In the genomic region with DNA sequence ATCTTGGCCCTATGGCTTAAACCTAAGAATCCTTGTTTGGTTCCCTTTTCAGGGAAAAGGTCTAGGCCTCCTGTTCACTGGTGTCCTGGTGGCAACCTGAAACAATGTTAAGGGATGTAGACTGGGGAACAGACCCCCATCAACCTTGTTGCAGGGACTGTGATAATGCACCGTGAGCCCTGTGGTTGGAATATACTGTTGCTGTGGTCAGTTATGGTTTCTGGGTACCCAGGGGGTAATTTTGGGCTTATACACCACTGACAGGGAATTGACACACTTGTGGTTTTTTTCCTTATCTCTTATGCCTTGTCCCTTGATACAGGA, we compare ENCODE assay signal across 1 cellular context.
TF ChIP-seq lines count a peak whose summit lies in the region.

No MANE protein-coding gene starts in this region.

TF ChIP-seq in K562, 482 proteins besides CTCF, POLR2A, EP300 and RAD21 (continued from another document and continues in another):
- TF ChIP-seq, protein P1, sequence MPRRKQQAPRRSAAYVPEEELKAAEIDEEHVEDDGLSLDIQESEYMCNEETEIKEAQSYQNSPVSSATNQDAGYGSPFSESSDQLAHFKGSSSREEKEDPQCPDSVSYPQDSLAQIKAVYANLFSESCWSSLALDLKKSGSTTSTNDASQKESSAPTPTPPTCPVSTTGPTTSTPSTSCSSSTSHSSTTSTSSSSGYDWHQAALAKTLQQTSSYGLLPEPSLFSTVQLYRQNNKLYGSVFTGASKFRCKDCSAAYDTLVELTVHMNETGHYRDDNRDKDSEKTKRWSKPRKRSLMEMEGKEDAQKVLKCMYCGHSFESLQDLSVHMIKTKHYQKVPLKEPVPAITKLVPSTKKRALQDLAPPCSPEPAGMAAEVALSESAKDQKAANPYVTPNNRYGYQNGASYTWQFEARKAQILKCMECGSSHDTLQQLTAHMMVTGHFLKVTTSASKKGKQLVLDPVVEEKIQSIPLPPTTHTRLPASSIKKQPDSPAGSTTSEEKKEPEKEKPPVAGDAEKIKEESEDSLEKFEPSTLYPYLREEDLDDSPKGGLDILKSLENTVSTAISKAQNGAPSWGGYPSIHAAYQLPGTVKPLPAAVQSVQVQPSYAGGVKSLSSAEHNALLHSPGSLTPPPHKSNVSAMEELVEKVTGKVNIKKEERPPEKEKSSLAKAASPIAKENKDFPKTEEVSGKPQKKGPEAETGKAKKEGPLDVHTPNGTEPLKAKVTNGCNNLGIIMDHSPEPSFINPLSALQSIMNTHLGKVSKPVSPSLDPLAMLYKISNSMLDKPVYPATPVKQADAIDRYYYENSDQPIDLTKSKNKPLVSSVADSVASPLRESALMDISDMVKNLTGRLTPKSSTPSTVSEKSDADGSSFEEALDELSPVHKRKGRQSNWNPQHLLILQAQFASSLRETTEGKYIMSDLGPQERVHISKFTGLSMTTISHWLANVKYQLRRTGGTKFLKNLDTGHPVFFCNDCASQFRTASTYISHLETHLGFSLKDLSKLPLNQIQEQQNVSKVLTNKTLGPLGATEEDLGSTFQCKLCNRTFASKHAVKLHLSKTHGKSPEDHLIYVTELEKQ (CRISPR knock-in tag; IDR thresholded peaks at IDR 0.05) = no peak
- TF ChIP-seq BRD4 (IDR thresholded peaks at IDR 0.05) (peak; percentile 96), SPI1 (IDR thresholded peaks at IDR 0.05; ENCODE audit: borderline replicate concordance, low read depth, low read length) (0 out of 2 replicates have a peak, but pooled peaks have one; percentile 8), NFXL1 (CRISPR knock-in tag; IDR thresholded peaks at IDR 0.05) (0 out of 2 replicates have a peak, but pooled peaks have one; percentile 27), DIDO1 (tag; IDR thresholded peaks at IDR 0.05; ENCODE audit: low read depth) (peak; percentile 50; the same call in 1 of the 2 replicates), XRCC5 (IDR thresholded peaks at IDR 0.05; ENCODE audit: low read depth, low read length) (no peak), POLR2AphosphoS2 (IDR thresholded peaks at IDR 0.05; ENCODE audit: low read length) (0 out of 2 replicates have a peak, but pooled peaks have one; percentile 28), TEAD1 (CRISPR knock-in tag; IDR thresholded peaks at IDR 0.05) (no peak), MYC (IDR thresholded peaks at IDR 0.05; ENCODE audit: low read depth, low read length) (no peak), MYC (CRISPR knock-in tag; IDR thresholded peaks at IDR 0.05; ENCODE audit: borderline replicate concordance, low read depth) (0 out of 2 replicates have a peak, but pooled peaks have one; percentile 49), ZNF23 (CRISPR knock-in tag; IDR thresholded peaks at IDR 0.05) (no peak), SRF (CRISPR knock-in tag; IDR thresholded peaks at IDR 0.05) (0 out of 4 replicates have a peak, but pooled peaks of 1 of the 2 experiments have one; percentile 8), HDAC8 (tag; IDR thresholded peaks at IDR 0.05) (peak; percentile 86), NCOR1 (IDR thresholded peaks at IDR 0.05) (no peak), GTF2A2 (tag; IDR thresholded peaks at IDR 0.05) (peak; percentile 65; the same call in 1 of the 2 replicates), SETDB1 (IDR thresholded peaks at IDR 0.05; ENCODE audit: low read length) (no peak), ZNF507 (tag; conservative IDR thresholded peaks at IDR 0.05) (no peak), ZNF696 (CRISPR knock-in tag; conservative IDR thresholded peaks at IDR 0.05) (no peak), KDM2B (CRISPR knock-in tag; IDR thresholded peaks at IDR 0.05) (no peak), SNRNP70 (optimal IDR thresholded peaks at IDR 0.05; ENCODE audit: low read depth, low read length) (no peak), FOXJ2 (tag; IDR thresholded peaks at IDR 0.05) (no peak), OTX1 (CRISPR knock-in tag; IDR thresholded peaks at IDR 0.05) (no peak), RUNX1 (IDR thresholded peaks at IDR 0.05; ENCODE audit: low read depth) (peak; percentile 43), KLF13 (tag; IDR thresholded peaks at IDR 0.05; ENCODE audit: borderline replicate concordance, low read depth) (peak; percentile 77; the same call in 1 of the 2 replicates), ERF (CRISPR knock-in tag; IDR thresholded peaks at IDR 0.05) (no peak), CBX8 (IDR thresholded peaks at IDR 0.05; ENCODE audit: borderline replicate concordance, extremely low read depth, low read depth, low read length, poor library complexity, severe bottlenecking) (no peak)
- TF ChIP-seq, protein P2, sequence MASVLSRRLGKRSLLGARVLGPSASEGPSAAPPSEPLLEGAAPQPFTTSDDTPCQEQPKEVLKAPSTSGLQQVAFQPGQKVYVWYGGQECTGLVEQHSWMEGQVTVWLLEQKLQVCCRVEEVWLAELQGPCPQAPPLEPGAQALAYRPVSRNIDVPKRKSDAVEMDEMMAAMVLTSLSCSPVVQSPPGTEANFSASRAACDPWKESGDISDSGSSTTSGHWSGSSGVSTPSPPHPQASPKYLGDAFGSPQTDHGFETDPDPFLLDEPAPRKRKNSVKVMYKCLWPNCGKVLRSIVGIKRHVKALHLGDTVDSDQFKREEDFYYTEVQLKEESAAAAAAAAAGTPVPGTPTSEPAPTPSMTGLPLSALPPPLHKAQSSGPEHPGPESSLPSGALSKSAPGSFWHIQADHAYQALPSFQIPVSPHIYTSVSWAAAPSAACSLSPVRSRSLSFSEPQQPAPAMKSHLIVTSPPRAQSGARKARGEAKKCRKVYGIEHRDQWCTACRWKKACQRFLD (CRISPR knock-in tag; IDR thresholded peaks at IDR 0.05) = peak; percentile 66; the same call in 1 of the 2 replicates
- TF ChIP-seq, protein P3, sequence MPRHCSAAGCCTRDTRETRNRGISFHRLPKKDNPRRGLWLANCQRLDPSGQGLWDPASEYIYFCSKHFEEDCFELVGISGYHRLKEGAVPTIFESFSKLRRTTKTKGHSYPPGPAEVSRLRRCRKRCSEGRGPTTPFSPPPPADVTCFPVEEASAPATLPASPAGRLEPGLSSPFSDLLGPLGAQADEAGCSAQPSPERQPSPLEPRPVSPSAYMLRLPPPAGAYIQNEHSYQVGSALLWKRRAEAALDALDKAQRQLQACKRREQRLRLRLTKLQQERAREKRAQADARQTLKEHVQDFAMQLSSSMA (CRISPR knock-in tag; IDR thresholded peaks at IDR 0.05) = no peak
- TF ChIP-seq, protein P4, sequence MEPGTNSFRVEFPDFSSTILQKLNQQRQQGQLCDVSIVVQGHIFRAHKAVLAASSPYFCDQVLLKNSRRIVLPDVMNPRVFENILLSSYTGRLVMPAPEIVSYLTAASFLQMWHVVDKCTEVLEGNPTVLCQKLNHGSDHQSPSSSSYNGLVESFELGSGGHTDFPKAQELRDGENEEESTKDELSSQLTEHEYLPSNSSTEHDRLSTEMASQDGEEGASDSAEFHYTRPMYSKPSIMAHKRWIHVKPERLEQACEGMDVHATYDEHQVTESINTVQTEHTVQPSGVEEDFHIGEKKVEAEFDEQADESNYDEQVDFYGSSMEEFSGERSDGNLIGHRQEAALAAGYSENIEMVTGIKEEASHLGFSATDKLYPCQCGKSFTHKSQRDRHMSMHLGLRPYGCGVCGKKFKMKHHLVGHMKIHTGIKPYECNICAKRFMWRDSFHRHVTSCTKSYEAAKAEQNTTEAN (CRISPR knock-in tag; IDR thresholded peaks at IDR 0.05) = no peak
- TF ChIP-seq, protein P5, sequence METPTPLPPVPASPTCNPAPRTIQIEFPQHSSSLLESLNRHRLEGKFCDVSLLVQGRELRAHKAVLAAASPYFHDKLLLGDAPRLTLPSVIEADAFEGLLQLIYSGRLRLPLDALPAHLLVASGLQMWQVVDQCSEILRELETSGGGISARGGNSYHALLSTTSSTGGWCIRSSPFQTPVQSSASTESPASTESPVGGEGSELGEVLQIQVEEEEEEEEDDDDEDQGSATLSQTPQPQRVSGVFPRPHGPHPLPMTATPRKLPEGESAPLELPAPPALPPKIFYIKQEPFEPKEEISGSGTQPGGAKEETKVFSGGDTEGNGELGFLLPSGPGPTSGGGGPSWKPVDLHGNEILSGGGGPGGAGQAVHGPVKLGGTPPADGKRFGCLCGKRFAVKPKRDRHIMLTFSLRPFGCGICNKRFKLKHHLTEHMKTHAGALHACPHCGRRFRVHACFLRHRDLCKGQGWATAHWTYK (CRISPR knock-in tag; IDR thresholded peaks at IDR 0.05) = no peak
- TF ChIP-seq, protein P6, sequence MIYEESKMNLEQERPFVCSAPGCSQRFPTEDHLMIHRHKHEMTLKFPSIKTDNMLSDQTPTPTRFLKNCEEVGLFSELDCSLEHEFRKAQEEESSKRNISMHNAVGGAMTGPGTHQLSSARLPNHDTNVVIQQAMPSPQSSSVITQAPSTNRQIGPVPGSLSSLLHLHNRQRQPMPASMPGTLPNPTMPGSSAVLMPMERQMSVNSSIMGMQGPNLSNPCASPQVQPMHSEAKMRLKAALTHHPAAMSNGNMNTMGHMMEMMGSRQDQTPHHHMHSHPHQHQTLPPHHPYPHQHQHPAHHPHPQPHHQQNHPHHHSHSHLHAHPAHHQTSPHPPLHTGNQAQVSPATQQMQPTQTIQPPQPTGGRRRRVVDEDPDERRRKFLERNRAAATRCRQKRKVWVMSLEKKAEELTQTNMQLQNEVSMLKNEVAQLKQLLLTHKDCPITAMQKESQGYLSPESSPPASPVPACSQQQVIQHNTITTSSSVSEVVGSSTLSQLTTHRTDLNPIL (CRISPR knock-in tag; IDR thresholded peaks at IDR 0.05) = no peak; the same call in 1 of the 2 replicates
- TF ChIP-seq, protein P7, sequence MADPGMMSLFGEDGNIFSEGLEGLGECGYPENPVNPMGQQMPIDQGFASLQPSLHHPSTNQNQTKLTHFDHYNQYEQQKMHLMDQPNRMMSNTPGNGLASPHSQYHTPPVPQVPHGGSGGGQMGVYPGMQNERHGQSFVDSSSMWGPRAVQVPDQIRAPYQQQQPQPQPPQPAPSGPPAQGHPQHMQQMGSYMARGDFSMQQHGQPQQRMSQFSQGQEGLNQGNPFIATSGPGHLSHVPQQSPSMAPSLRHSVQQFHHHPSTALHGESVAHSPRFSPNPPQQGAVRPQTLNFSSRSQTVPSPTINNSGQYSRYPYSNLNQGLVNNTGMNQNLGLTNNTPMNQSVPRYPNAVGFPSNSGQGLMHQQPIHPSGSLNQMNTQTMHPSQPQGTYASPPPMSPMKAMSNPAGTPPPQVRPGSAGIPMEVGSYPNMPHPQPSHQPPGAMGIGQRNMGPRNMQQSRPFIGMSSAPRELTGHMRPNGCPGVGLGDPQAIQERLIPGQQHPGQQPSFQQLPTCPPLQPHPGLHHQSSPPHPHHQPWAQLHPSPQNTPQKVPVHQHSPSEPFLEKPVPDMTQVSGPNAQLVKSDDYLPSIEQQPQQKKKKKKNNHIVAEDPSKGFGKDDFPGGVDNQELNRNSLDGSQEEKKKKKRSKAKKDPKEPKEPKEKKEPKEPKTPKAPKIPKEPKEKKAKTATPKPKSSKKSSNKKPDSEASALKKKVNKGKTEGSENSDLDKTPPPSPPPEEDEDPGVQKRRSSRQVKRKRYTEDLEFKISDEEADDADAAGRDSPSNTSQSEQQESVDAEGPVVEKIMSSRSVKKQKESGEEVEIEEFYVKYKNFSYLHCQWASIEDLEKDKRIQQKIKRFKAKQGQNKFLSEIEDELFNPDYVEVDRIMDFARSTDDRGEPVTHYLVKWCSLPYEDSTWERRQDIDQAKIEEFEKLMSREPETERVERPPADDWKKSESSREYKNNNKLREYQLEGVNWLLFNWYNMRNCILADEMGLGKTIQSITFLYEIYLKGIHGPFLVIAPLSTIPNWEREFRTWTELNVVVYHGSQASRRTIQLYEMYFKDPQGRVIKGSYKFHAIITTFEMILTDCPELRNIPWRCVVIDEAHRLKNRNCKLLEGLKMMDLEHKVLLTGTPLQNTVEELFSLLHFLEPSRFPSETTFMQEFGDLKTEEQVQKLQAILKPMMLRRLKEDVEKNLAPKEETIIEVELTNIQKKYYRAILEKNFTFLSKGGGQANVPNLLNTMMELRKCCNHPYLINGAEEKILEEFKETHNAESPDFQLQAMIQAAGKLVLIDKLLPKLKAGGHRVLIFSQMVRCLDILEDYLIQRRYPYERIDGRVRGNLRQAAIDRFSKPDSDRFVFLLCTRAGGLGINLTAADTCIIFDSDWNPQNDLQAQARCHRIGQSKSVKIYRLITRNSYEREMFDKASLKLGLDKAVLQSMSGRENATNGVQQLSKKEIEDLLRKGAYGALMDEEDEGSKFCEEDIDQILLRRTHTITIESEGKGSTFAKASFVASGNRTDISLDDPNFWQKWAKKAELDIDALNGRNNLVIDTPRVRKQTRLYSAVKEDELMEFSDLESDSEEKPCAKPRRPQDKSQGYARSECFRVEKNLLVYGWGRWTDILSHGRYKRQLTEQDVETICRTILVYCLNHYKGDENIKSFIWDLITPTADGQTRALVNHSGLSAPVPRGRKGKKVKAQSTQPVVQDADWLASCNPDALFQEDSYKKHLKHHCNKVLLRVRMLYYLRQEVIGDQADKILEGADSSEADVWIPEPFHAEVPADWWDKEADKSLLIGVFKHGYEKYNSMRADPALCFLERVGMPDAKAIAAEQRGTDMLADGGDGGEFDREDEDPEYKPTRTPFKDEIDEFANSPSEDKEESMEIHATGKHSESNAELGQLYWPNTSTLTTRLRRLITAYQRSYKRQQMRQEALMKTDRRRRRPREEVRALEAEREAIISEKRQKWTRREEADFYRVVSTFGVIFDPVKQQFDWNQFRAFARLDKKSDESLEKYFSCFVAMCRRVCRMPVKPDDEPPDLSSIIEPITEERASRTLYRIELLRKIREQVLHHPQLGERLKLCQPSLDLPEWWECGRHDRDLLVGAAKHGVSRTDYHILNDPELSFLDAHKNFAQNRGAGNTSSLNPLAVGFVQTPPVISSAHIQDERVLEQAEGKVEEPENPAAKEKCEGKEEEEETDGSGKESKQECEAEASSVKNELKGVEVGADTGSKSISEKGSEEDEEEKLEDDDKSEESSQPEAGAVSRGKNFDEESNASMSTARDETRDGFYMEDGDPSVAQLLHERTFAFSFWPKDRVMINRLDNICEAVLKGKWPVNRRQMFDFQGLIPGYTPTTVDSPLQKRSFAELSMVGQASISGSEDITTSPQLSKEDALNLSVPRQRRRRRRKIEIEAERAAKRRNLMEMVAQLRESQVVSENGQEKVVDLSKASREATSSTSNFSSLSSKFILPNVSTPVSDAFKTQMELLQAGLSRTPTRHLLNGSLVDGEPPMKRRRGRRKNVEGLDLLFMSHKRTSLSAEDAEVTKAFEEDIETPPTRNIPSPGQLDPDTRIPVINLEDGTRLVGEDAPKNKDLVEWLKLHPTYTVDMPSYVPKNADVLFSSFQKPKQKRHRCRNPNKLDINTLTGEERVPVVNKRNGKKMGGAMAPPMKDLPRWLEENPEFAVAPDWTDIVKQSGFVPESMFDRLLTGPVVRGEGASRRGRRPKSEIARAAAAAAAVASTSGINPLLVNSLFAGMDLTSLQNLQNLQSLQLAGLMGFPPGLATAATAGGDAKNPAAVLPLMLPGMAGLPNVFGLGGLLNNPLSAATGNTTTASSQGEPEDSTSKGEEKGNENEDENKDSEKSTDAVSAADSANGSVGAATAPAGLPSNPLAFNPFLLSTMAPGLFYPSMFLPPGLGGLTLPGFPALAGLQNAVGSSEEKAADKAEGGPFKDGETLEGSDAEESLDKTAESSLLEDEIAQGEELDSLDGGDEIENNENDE (IDR thresholded peaks at IDR 0.05; ENCODE audit: low read depth, low read length) = no peak
- TF ChIP-seq, protein P8, sequence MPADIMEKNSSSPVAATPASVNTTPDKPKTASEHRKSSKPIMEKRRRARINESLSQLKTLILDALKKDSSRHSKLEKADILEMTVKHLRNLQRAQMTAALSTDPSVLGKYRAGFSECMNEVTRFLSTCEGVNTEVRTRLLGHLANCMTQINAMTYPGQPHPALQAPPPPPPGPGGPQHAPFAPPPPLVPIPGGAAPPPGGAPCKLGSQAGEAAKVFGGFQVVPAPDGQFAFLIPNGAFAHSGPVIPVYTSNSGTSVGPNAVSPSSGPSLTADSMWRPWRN (IDR thresholded peaks at IDR 0.05; ENCODE audit: low read depth) = peak; percentile 30; the same call in 1 of the 2 replicates
